8 cellular contexts compared by ENCODE assay signal in the genomic region with DNA sequence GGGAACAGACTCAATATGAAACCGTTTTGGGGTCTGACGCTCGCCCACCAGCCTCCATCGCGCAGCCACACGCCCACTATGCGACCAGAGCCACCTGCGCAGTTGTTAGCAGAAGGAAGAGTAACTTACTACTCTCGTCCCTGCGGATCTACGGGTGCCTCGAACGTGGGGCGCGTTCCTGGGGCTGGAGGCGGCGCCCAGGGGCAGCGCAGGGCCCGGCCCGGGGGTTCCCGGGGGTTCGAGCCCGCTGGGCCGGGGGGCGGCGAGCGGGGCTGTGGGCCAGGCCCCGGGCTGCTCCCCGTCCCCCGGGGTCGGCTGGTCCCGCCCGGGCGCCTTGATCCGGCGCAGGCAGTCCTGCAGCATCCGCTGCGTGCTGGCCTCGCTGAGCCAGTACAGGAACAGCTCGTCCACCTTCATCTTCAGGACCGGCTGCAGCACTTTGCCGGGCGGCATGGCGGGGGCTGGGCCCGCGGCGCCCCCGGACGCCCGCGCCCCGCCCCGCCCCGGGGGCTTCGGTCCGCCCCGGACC. TPM values are rescaled to one million over a fixed set of nuclear protein-coding genes. Genes with fewer than 3 reads are reported as not detected.
A peak's percentile ranks its signal among the peaks of the same experiment; 100 is the strongest.
DNase-seq lines count a peak whose midpoint lies in the region; ATAC-seq and TF ChIP-seq lines count a peak whose summit lies in the region.

No MANE protein-coding gene starts in this region.

- no peak for TF ChIP-seq CTCF in GM13976 (IDR thresholded peaks at IDR 0.05; ENCODE audit: borderline replicate concordance, control extremely low read depth, extremely low read depth, insufficient read depth, missing control alignments)

- H3K27me3 ChIP-seq in SJCRH30 (no peaks in the 10 kb centered on the region), neuron (ENCODE audit: insufficient read depth, low read length) (no peaks in the 10 kb centered on the region)

- H3K4me3 ChIP-seq in SJCRH30 (peak overlapping the region; percentile 99), neuron (ENCODE audit: low read length) (peak overlapping the region; percentile 90)

- peak; percentile 22 for ATAC-seq in HG02623 (IDR thresholded peaks at IDR 0.05; ENCODE audit: unreplicated experiment)

- no peak overlapping the region; the same call in 1 of the 2 replicates for H3K27ac ChIP-seq in SJCRH30

- peak overlapping the region; percentile 83 for H2AFZ ChIP-seq in neuron (ENCODE audit: low read depth, low read length)

- H3K4me1 ChIP-seq in SJCRH30 (peaks cover 4% of the 10 kb centered on the region; the same call in 1 of the 2 replicates), neuron (ENCODE audit: insufficient read depth, low read length) (peaks cover 10% of the 10 kb centered on the region)

- peak; percentile 68 for DNase-seq in GM13976 (ENCODE audit: low spot score)
- no peak for DNase-seq in SJCRH30
- DNase-seq in ecto neural progenitor cell (ENCODE audit: low spot score): peak; percentile 64
- DNase-seq in effector CD8-positive, alpha-beta T cell (lab: John Stamatoyannopoulos, UW): no peak
- DNase-seq in NOMO-1 treated with DMSO at 0.1 percent for 48 hours (lab: John Stamatoyannopoulos, UW; ENCODE audit: unreplicated experiment): no peak
- no peak for DNase-seq in NCI-H69 (lab: John Stamatoyannopoulos, UW)

- H3K36me3 ChIP-seq in SJCRH30 (no peaks in the 10 kb centered on the region), neuron (ENCODE audit: insufficient read depth, low read length) (no peaks in the 10 kb centered on the region)

- no peaks in the 10 kb centered on the region for H3K9me3 ChIP-seq in SJCRH30 (replicated peaks)
- no peaks in the 10 kb centered on the region for H3K9me3 ChIP-seq in neuron (ENCODE audit: low read length)

- in situ Hi-C loops in GM13976 (cut with MboI; ENCODE audit: low sequenced_read_pairs, unreplicated experiment): no loop called here

RNA-seq across cellular contexts. Expression of gene PPP2R3B, which starts 0.4 kb away (rescaled TPM):
- 29.2 and 29.8 TPM in 2 replicates for total RNA-seq in SJCRH30 (2014; rRNA removed; shearing (Covaris generic))

Comparison
In these comparisons a context has a peak if more than half of its experiments do, and no peak if none do; other contexts are left out.
1. DNase-seq: peak in GM13976 (single experiment) and ecto neural progenitor cell (single experiment); none in SJCRH30 (0 of 2), effector CD8-positive, alpha-beta T cell (single experiment), NOMO-1 treated with DMSO at 0.1 percent for 48 hours (single experiment) and NCI-H69 (single experiment).